In genomic region chr19:41397086-41398041, GRCh38 we compare ENCODE assay signal across 1 cellular context.
TF ChIP-seq lines count a peak whose summit lies in the region.

BCKDHA (plus strand) TSS chr19:41397818; CDS start chr19:41397828, 10 bp downstream.
EXOSC5 (minus strand) TSS chr19:41397359; CDS start chr19:41397328, 31 bp downstream.

TF ChIP-seq in HEK293, 187 proteins besides CTCF, POLR2A, EP300 and RAD21 (continued from another document):
- no peak for TF ChIP-seq ZNF433 (tag by site-specific recombination; IDR thresholded peaks at IDR 0.05; ENCODE audit: low read depth)
- TF ChIP-seq SCRT1 (tag by site-specific recombination; IDR thresholded peaks at IDR 0.05; ENCODE audit: borderline replicate concordance) = no peak
- no peak for TF ChIP-seq ZFP3 (tag by site-specific recombination; IDR thresholded peaks at IDR 0.05; ENCODE audit: low read depth)
- TF ChIP-seq ZNF677 (tag by site-specific recombination; IDR thresholded peaks at IDR 0.05) = no peak
- TF ChIP-seq ZNF140 (tag by site-specific recombination; IDR thresholded peaks at IDR 0.05) = no peak
- no peak for TF ChIP-seq ZBTB8A (tag by site-specific recombination; IDR thresholded peaks at IDR 0.05)
- TF ChIP-seq TCF7L2 (IDR thresholded peaks at IDR 0.05; ENCODE audit: borderline replicate concordance, low read depth, low read length) = no peak
- TF ChIP-seq ZNF37A (tag by site-specific recombination; IDR thresholded peaks at IDR 0.05) = no peak
- TF ChIP-seq ZNF747 (tag by site-specific recombination; IDR thresholded peaks at IDR 0.05) = no peak
- no peak for TF ChIP-seq ZNF658 (tag by site-specific recombination; IDR thresholded peaks at IDR 0.05)
- peak; percentile 36 for TF ChIP-seq ZNF501 (tag by site-specific recombination; IDR thresholded peaks at IDR 0.05)
- TF ChIP-seq ZNF654 (tag by site-specific recombination; IDR thresholded peaks at IDR 0.05; ENCODE audit: low read depth) = no peak
- no peak for TF ChIP-seq GLI2 (tag by site-specific recombination; IDR thresholded peaks at IDR 0.05; ENCODE audit: borderline replicate concordance, low read depth)
- peak; percentile 96 for TF ChIP-seq ZNF660 (tag by site-specific recombination; IDR thresholded peaks at IDR 0.05)
- TF ChIP-seq MEIS1 (CRISPR knock-in tag; IDR thresholded peaks at IDR 0.05; ENCODE audit: borderline replicate concordance) = no peak
- no peak for TF ChIP-seq ZFP41 (tag by site-specific recombination; IDR thresholded peaks at IDR 0.05; ENCODE audit: borderline replicate concordance)
- TF ChIP-seq ZSCAN23 (tag by site-specific recombination; IDR thresholded peaks at IDR 0.05) = no peak
- no peak for TF ChIP-seq BCL11B (tag by site-specific recombination; IDR thresholded peaks at IDR 0.05; ENCODE audit: low read depth)
- TF ChIP-seq ZNF311 (tag by site-specific recombination; IDR thresholded peaks at IDR 0.05; ENCODE audit: borderline replicate concordance) = no peak
- TF ChIP-seq PBX3 (CRISPR knock-in tag; IDR thresholded peaks at IDR 0.05) = no peak
- TF ChIP-seq ZNF561 (tag by site-specific recombination; IDR thresholded peaks at IDR 0.05; ENCODE audit: borderline replicate concordance) = peak; percentile 59; the same call in 1 of the 2 replicates
- TF ChIP-seq, protein P1, sequence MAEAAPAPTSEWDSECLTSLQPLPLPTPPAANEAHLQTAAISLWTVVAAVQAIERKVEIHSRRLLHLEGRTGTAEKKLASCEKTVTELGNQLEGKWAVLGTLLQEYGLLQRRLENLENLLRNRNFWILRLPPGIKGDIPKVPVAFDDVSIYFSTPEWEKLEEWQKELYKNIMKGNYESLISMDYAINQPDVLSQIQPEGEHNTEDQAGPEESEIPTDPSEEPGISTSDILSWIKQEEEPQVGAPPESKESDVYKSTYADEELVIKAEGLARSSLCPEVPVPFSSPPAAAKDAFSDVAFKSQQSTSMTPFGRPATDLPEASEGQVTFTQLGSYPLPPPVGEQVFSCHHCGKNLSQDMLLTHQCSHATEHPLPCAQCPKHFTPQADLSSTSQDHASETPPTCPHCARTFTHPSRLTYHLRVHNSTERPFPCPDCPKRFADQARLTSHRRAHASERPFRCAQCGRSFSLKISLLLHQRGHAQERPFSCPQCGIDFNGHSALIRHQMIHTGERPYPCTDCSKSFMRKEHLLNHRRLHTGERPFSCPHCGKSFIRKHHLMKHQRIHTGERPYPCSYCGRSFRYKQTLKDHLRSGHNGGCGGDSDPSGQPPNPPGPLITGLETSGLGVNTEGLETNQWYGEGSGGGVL (tag by site-specific recombination; IDR thresholded peaks at IDR 0.05) = no peak
- no peak for TF ChIP-seq ZNF768 (tag by site-specific recombination; IDR thresholded peaks at IDR 0.05)
- TF ChIP-seq ZFP69B (tag by site-specific recombination; IDR thresholded peaks at IDR 0.05) = peak; percentile 68; the same call in 1 of the 2 replicates
- TF ChIP-seq ZNF777 (tag by site-specific recombination; IDR thresholded peaks at IDR 0.05; ENCODE audit: borderline replicate concordance) = no peak
- TF ChIP-seq ZIC2 (tag by site-specific recombination; IDR thresholded peaks at IDR 0.05) = peak; percentile 47; the same call in 1 of the 2 replicates
- no peak for TF ChIP-seq ZNF626 (tag by site-specific recombination; IDR thresholded peaks at IDR 0.05)
- TF ChIP-seq SALL2 (tag by site-specific recombination; IDR thresholded peaks at IDR 0.05; ENCODE audit: borderline replicate concordance) = no peak
- TF ChIP-seq TSHZ1 (tag by site-specific recombination; IDR thresholded peaks at IDR 0.05; ENCODE audit: borderline replicate concordance) = no peak
- TF ChIP-seq ZBTB10 (tag by site-specific recombination; IDR thresholded peaks at IDR 0.05) = no peak
- no peak for TF ChIP-seq ZNF16 (tag by site-specific recombination; IDR thresholded peaks at IDR 0.05; ENCODE audit: low read depth)
- TF ChIP-seq, protein P2, sequence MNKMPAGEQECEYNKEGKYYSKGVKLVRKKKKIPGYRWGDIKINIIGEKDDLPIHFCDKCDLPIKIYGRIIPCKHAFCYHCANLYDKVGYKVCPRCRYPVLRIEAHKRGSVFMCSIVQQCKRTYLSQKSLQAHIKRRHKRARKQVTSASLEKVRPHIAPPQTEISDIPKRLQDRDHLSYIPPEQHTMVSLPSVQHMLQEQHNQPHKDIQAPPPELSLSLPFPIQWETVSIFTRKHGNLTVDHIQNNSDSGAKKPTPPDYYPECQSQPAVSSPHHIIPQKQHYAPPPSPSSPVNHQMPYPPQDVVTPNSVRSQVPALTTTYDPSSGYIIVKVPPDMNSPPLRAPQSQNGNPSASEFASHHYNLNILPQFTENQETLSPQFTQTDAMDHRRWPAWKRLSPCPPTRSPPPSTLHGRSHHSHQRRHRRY (tag by site-specific recombination; IDR thresholded peaks at IDR 0.05) = no peak
- peak; percentile 68 for TF ChIP-seq ZBTB48 (tag by site-specific recombination; IDR thresholded peaks at IDR 0.05)
- TF ChIP-seq ZNF792 (tag by site-specific recombination; IDR thresholded peaks at IDR 0.05) = no peak
- TF ChIP-seq RBAK (tag by site-specific recombination; IDR thresholded peaks at IDR 0.05) = 0 out of 2 replicates have a peak, but pooled peaks have one; percentile 8
- no peak for TF ChIP-seq ZNF114 (tag by site-specific recombination; IDR thresholded peaks at IDR 0.05)
- no peak for TF ChIP-seq ZNF146 (tag by site-specific recombination; IDR thresholded peaks at IDR 0.05)
- peak; percentile 31 for TF ChIP-seq KLF1 (tag by site-specific recombination; IDR thresholded peaks at IDR 0.05)
- no peak for TF ChIP-seq ZNF354C (tag by site-specific recombination; IDR thresholded peaks at IDR 0.05; ENCODE audit: borderline replicate concordance, low read depth)
- peak; percentile 95 for TF ChIP-seq ZBTB17 (tag by site-specific recombination; IDR thresholded peaks at IDR 0.05)
- no peak for TF ChIP-seq ZNF266 (tag by site-specific recombination; IDR thresholded peaks at IDR 0.05; ENCODE audit: low read depth)
- TF ChIP-seq KLF10 (tag by site-specific recombination; IDR thresholded peaks at IDR 0.05) = peak; percentile 98
- TF ChIP-seq, protein P3, sequence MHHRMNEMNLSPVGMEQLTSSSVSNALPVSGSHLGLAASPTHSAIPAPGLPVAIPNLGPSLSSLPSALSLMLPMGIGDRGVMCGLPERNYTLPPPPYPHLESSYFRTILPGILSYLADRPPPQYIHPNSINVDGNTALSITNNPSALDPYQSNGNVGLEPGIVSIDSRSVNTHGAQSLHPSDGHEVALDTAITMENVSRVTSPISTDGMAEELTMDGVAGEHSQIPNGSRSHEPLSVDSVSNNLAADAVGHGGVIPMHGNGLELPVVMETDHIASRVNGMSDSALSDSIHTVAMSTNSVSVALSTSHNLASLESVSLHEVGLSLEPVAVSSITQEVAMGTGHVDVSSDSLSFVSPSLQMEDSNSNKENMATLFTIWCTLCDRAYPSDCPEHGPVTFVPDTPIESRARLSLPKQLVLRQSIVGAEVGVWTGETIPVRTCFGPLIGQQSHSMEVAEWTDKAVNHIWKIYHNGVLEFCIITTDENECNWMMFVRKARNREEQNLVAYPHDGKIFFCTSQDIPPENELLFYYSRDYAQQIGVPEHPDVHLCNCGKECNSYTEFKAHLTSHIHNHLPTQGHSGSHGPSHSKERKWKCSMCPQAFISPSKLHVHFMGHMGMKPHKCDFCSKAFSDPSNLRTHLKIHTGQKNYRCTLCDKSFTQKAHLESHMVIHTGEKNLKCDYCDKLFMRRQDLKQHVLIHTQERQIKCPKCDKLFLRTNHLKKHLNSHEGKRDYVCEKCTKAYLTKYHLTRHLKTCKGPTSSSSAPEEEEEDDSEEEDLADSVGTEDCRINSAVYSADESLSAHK (tag by site-specific recombination; IDR thresholded peaks at IDR 0.05) = peak; percentile 55
- peak; percentile 39 for TF ChIP-seq ZBTB21 (tag by site-specific recombination; IDR thresholded peaks at IDR 0.05)
TF ChIP-seq in HEK293: peak in this region for 53.
